ENCODE assay signal across 9 cellular contexts in genomic region chr10:60816624-60817023, GRCh38. TPM values are rescaled to one million over a fixed set of nuclear protein-coding genes. Genes with fewer than 3 reads are reported as not detected.
DNase-seq lines count a peak whose midpoint lies in the region; ATAC-seq and TF ChIP-seq lines count a peak whose summit lies in the region.
"Had no signal": no experiment of that assay in that cellular context is flagged by ENCODE, and none has a peak within 500 bp of the region (broad histone marks: within the 10 kb centered on the region; RNA-seq: fewer than 3 reads in every experiment).

No MANE protein-coding gene starts in this region.

- H3K4me3 ChIP-seq in SU-DHL-6 (ENCODE audit: insufficient read depth, low read length, poor library complexity, severe bottlenecking) (no peak overlapping the region), lung (no peak overlapping the region), upper lobe of left lung (no peak overlapping the region)

- H3K9me2 ChIP-seq in SU-DHL-6 (replicated peaks; ENCODE audit: insufficient read depth, low read length), result no peaks in the 10 kb centered on the region

- H3K27me3 ChIP-seq in SU-DHL-6 (ENCODE audit: low read length), result no peaks in the 10 kb centered on the region
- H3K27me3 ChIP-seq in lung (ENCODE audit: control insufficient read depth, insufficient read depth), result no peaks in the 10 kb centered on the region
- no peaks in the 10 kb centered on the region for H3K27me3 ChIP-seq in upper lobe of left lung

- no peaks in the 10 kb centered on the region for H4K20me1 ChIP-seq in SU-DHL-6 (ENCODE audit: low read depth, low read length)

- 15 to 17% methylated on average over 3 of the region's 3 CpGs for WGBS in lung, 2 donors
- 20 to 21% methylated on average over 3 of the region's 3 CpGs for WGBS in upper lobe of left lung, 2 donors

- no peaks in the 10 kb centered on the region for H3K9me3 Mint-ChIP-seq in HFFc6
- H3K9me3 Mint-ChIP-seq in effector memory CD8-positive, alpha-beta T cell, result no peaks in the 10 kb centered on the region
- H3K9me3 Mint-ChIP-seq: stimulated activated naive CD8-positive, alpha-beta T cell treated with anti-CD3 and anti-CD28 coated beads, Interleukin-15, Interleukin-2, amounts not matched to agents 100 ng/mL and 50 ng/mL, for 24 hours had no signal

- H2AFZ ChIP-seq in SU-DHL-6 (ENCODE audit: low read depth, low read length, severe bottlenecking), result no peak overlapping the region

- H3K4me1 Mint-ChIP-seq in HFFc6 (ENCODE audit: low read depth), result peaks cover 55% of the 10 kb centered on the region
- peaks cover 0 to 8% of the 10 kb centered on the region in 2 donors for H3K4me1 Mint-ChIP-seq in effector memory CD8-positive, alpha-beta T cell (ENCODE audit: low read depth in 2 of 2)

- no peaks in the 10 kb centered on the region for H3K79me2 ChIP-seq in SU-DHL-6 (ENCODE audit: insufficient read depth, low read length)

- H3K36me3 Mint-ChIP-seq in HFFc6 (ENCODE audit: low read depth), result no peaks in the 10 kb centered on the region
- no peaks in the 10 kb centered on the region for H3K36me3 Mint-ChIP-seq in effector memory CD8-positive, alpha-beta T cell (ENCODE audit: insufficient read depth)

- TF ChIP-seq CTCF in AG09319 (IDR thresholded peaks at IDR 0.05; ENCODE audit: low read depth, low read length), result peak; percentile 71
- peak; percentile 70 for TF ChIP-seq CTCF in GM12872 (IDR thresholded peaks at IDR 0.05; ENCODE audit: insufficient read depth, low read depth, low read length)
- TF ChIP-seq CTCF in HFFc6 (IDR thresholded peaks at IDR 0.05), result peak; percentile 91
- TF ChIP-seq CTCF in SU-DHL-6 (IDR thresholded peaks at IDR 0.05; ENCODE audit: insufficient read depth, low read length, poor library complexity, severe bottlenecking), result peak; percentile 77
- TF ChIP-seq CTCF in lung (IDR thresholded peaks at IDR 0.05; ENCODE audit: control extremely low read depth, extremely low read depth), result peak; percentile 65
- TF ChIP-seq CTCF in upper lobe of left lung (IDR thresholded peaks at IDR 0.05), result peak; percentile 49 to 79 (median 72)

- peak overlapping the region; percentile 27 for H3K4me3 Mint-ChIP-seq in HFFc6
- peak overlapping the region in 1 of 2 donors; percentile 14 for H3K4me3 Mint-ChIP-seq in effector memory CD8-positive, alpha-beta T cell
- H3K4me3 Mint-ChIP-seq: stimulated activated naive CD8-positive, alpha-beta T cell treated with anti-CD3 and anti-CD28 coated beads, Interleukin-15, Interleukin-2, amounts not matched to agents 100 ng/mL and 50 ng/mL, for 24 hours had no signal

- DNase-seq in AG09319 (ENCODE audit: extremely low read depth, low read depth), result peak; percentile 73
- peak; percentile 85 for DNase-seq in HFFc6
- DNase-seq in MV-4-11 (lab: John Stamatoyannopoulos, UW), result peak; percentile 63
- peak; percentile 18 to 26 (median 23) for DNase-seq in effector memory CD8-positive, alpha-beta T cell
- peak; percentile 44 for DNase-seq in lung (ENCODE audit: low spot score)
- DNase-seq in upper lobe of left lung, result peak in 1 of 2 donors; percentile 34

- H3K4me1 ChIP-seq in lung (ENCODE audit: control insufficient read depth in 2 of 2, insufficient read depth in 2 of 2, low read length in 2 of 2) (peaks cover 1 to 4% of the 10 kb centered on the region in 2 donors), upper lobe of left lung (peaks cover 3 to 26% (median 11%) of the 10 kb centered on the region in 4 donors)

- H3F3A ChIP-seq in SU-DHL-6 (ENCODE audit: insufficient read depth), result no peaks in the 10 kb centered on the region

- peaks cover 1% of the 10 kb centered on the region; the same call in 1 of the 2 replicates for H3K27me3 Mint-ChIP-seq in HFFc6 (ENCODE audit: insufficient read depth)
- H3K27me3 Mint-ChIP-seq in effector memory CD8-positive, alpha-beta T cell, result no peaks in the 10 kb centered on the region

- H3K4me2 ChIP-seq in SU-DHL-6 (ENCODE audit: low read depth, low read length, poor library complexity, severe bottlenecking), result no peak overlapping the region

- H3K36me3 ChIP-seq in SU-DHL-6 (ENCODE audit: low read length) (no peaks in the 10 kb centered on the region), lung (ENCODE audit: control insufficient read depth in 2 of 2, insufficient read depth in 2 of 2, low read length in 2 of 2) (no peaks in the 10 kb centered on the region), upper lobe of left lung (no peaks in the 10 kb centered on the region)

- TF ChIP-seq POLR2A in upper lobe of left lung (IDR thresholded peaks at IDR 0.05), result no peak

- ATAC-seq in effector memory CD8-positive, alpha-beta T cell (replicated peaks), result peak; percentile 77
- peak; percentile 87 for ATAC-seq in lung (ENCODE audit: insufficient read depth, low FRiP score)
- ATAC-seq in upper lobe of left lung (ENCODE audit: low FRiP score in 2 of 2), result peak; percentile 84 to 94

- no peak overlapping the region for H3K27ac ChIP-seq in SU-DHL-6 (ENCODE audit: low read depth, low read length)
- no peak overlapping the region for H3K27ac ChIP-seq in lung (ENCODE audit: low read depth in 1 of 2, low read length in 1 of 2)
- peak overlapping the region in 1 of 4 donors; percentile 48 for H3K27ac ChIP-seq in upper lobe of left lung

- no peak overlapping the region for H3K27ac Mint-ChIP-seq in HFFc6
- no peak overlapping the region for H3K27ac Mint-ChIP-seq in effector memory CD8-positive, alpha-beta T cell
- H3K27ac Mint-ChIP-seq: stimulated activated naive CD8-positive, alpha-beta T cell treated with anti-CD3 and anti-CD28 coated beads, Interleukin-15, Interleukin-2, amounts not matched to agents 100 ng/mL and 50 ng/mL, for 24 hours had no signal

- H3K9me3 ChIP-seq in SU-DHL-6 (ENCODE audit: insufficient read depth, low read length) (no peaks in the 10 kb centered on the region), lung (ENCODE audit: control insufficient read depth in 2 of 2, insufficient read depth in 1 of 2, low read length in 1 of 2) (no peaks in the 10 kb centered on the region), upper lobe of left lung (no peaks in the 10 kb centered on the region)

- TF ChIP-seq EP300 in upper lobe of left lung (IDR thresholded peaks at IDR 0.05), result no peak

- H3K9ac ChIP-seq in SU-DHL-6 (ENCODE audit: low read length), result no peak overlapping the region

RNA-seq across cellular contexts. Expression of gene CDK1, which starts 38.3 kb away (rescaled TPM):
- 10 to 100 TPM; 18.3 to 43.0 (median 38.5) TPM for total RNA-seq in HFFc6 (2021; fragmentation: NEBNext Ultra II Directional; extraction: Animal tissue kit (Norgen Biotek cat#: 25700))
- total RNA-seq in lung (10 to 100 TPM in 1 of 2 donors, 1 to 10 TPM in 1; 3.2 to 16.0 TPM), upper lobe of left lung (1 to 10 TPM; 1.0 to 8.0 (median 5.2) TPM)
- 10 to 100 TPM in 1 of 2 donors, 1 to 10 TPM in 1; 4.4 to 10.9 TPM for polyA plus RNA-seq in lung
